Comparison of ENCODE assay signal across 15 cellular contexts in the genomic region with DNA sequence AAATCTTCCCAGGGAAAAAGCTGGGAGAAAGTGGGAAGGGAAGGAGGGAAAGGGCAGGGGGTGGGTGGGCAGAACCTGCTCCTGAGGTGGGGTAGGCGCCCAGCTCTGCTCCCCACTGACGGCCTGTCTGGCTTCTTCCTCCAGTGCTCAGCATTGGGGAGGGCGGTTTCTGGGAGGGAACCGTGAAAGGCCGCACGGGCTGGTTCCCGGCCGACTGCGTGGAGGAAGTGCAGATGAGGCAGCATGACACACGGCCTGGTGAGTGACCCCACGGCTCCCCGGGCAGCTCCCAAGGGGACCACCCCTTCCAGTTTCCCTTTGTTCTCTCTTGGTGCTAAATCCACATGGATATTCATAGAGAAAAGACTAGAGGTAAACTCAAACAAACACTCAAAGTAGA. TPM values are rescaled to one million over a fixed set of nuclear protein-coding genes. Genes with fewer than 3 reads are reported as not detected.
DNase-seq lines count a peak whose midpoint lies in the region; ATAC-seq and TF ChIP-seq lines count a peak whose summit lies in the region.
"Had no signal": no experiment of that assay in that cellular context is flagged by ENCODE, and none has a peak within 500 bp of the region (broad histone marks: within the 10 kb centered on the region; RNA-seq: fewer than 3 reads in every experiment).

No MANE protein-coding gene starts in this region.

- intact Hi-C loops in esophagus squamous epithelium (cut with DNase I) = no loop called here

- peaks cover 7% of the 10 kb centered on the region for H3K36me3 Mint-ChIP-seq in mesothelial cell of epicardium
- H3K36me3 Mint-ChIP-seq: naive thymus-derived CD8-positive, alpha-beta T cell had no signal

- ATAC-seq in GM21723 (IDR thresholded peaks at IDR 0.05; ENCODE audit: unreplicated experiment) = no peak
- ATAC-seq: activated T-helper 17 cell treated with anti-CD3 and anti-CD28 coated beads, Interleukin-2, amount 50 U/mL, for 72 hours; naive thymus-derived CD8-positive, alpha-beta T cell had no signal

- no peaks in the 10 kb centered on the region for H3K9me3 ChIP-seq in esophagus squamous epithelium

- peaks cover 0 to 26% (median 0%) of the 10 kb centered on the region in 3 donors for H3K36me3 ChIP-seq in esophagus squamous epithelium

- H3K27ac ChIP-seq in esophagus squamous epithelium (peak overlapping the region in 2 of 4 donors; percentile 3 to 32), substantia nigra (ENCODE audit: low read depth, low read length, poor library complexity, severe bottlenecking) (peak overlapping the region; percentile 2)
- H3K27ac ChIP-seq: SK-N-MC had no signal

- 55 to 71% methylated on average over 12 of the region's 12 CpGs for WGBS in esophagus squamous epithelium, 2 donors

- H3K27me3 ChIP-seq in esophagus squamous epithelium = no peaks in the 10 kb centered on the region

- peaks cover 25 to 61% (median 30%) of the 10 kb centered on the region in 3 donors for H3K4me1 ChIP-seq in esophagus squamous epithelium

- DNase-seq in activated effector memory CD4-positive, alpha-beta T cell treated with anti-CD3 and anti-CD28 coated beads, Interleukin-2, amount 50 U/mL, for 16 hours = peak; percentile 53
- DNase-seq in activated effector memory CD4-positive, alpha-beta T cell treated with Interleukin-2 at 50 U/mL for 16 hours = no peak
- DNase-seq in esophagus squamous epithelium (lab: John Stamatoyannopoulos, UW) (no peak), mesothelial cell of epicardium (ENCODE audit: low spot score in 2 of 2, unreplicated experiment in 2 of 2) (peak in 1 of 2 experiments; percentile 16), substantia nigra (lab: John Stamatoyannopoulos, UW) (no peak), activated gamma-delta T cell treated with Interleukin-2 at 50 U/mL for 16 hours (no peak)
- no peak for DNase-seq in stimulated activated CD4-positive, alpha-beta T cell treated with anti-CD3 and anti-CD28 coated beads, Interleukin-2, amount 100 ng/mL, for 48 hours
- DNase-seq: DMS79, NCI-H1694 treated with DMSO at 0.1 percent for 48 hours, NCI-H446 had no signal

- no peaks in the 10 kb centered on the region for H3K9me3 Mint-ChIP-seq in mesothelial cell of epicardium
- H3K9me3 Mint-ChIP-seq: activated T-helper 17 cell treated with anti-CD3 and anti-CD28 coated beads, Interleukin-2, amount 50 U/mL, for 72 hours; naive thymus-derived CD8-positive, alpha-beta T cell had no signal

- TF ChIP-seq CTCF in esophagus squamous epithelium (IDR thresholded peaks at IDR 0.05) (no peak), mesothelial cell of epicardium (IDR thresholded peaks at IDR 0.05; ENCODE audit: unreplicated experiment) (no peak)

- H3K4me1 Mint-ChIP-seq in mesothelial cell of epicardium = peaks cover 9% of the 10 kb centered on the region

- no peak overlapping the region for H3K27ac Mint-ChIP-seq in mesothelial cell of epicardium
- H3K27ac Mint-ChIP-seq: activated T-helper 17 cell treated with anti-CD3 and anti-CD28 coated beads, Interleukin-2, amount 50 U/mL, for 72 hours had no signal

- H3K4me3 ChIP-seq in esophagus squamous epithelium = peak overlapping the region in 3 of 4 donors; percentile 44 to 70 (median 52)

- peaks cover 10% of the 10 kb centered on the region for H3K27me3 Mint-ChIP-seq in mesothelial cell of epicardium (ENCODE audit: low read depth)

- peak overlapping the region; percentile 76 for H3K4me3 Mint-ChIP-seq in mesothelial cell of epicardium
- H3K4me3 Mint-ChIP-seq: activated T-helper 17 cell treated with anti-CD3 and anti-CD28 coated beads, Interleukin-2, amount 50 U/mL, for 72 hours had no signal

- TF ChIP-seq POLR2A in esophagus squamous epithelium (IDR thresholded peaks at IDR 0.05) = no peak

RNA-seq across cellular contexts. Expression of a gene that starts 25.9 kb away (rescaled TPM):
- total RNA-seq in esophagus squamous epithelium = 1 to 10 TPM; 3.7 to 5.9 (median 4.5) TPM
- 14.2 to 14.8 TPM (median 14.3 TPM) in 3 replicates for total RNA-seq in mesothelial cell of epicardium

RNA-seq across cellular contexts. Expression of a gene that starts 39.5 kb away (rescaled TPM):
- not detected for total RNA-seq in esophagus squamous epithelium
- 1.0 to 2.2 TPM (median 1.2 TPM) in 3 replicates for total RNA-seq in mesothelial cell of epicardium
- total RNA-seq: A172; activated T-helper 17 cell treated with anti-CD3 and anti-CD28 coated beads, Interleukin-2, amount 50 U/mL, for 72 hours; naive thymus-derived CD8-positive, alpha-beta T cell had no signal
